Comparison of ENCODE assay signal across 7 cellular contexts in genomic region chr4:54127660-54128059, GRCh38.
"Had no signal": no experiment of that assay in that cellular context is flagged by ENCODE, and none has a peak within 500 bp of the region (broad histone marks: within the 10 kb centered on the region; RNA-seq: fewer than 3 reads in every experiment).

No MANE protein-coding gene starts in this region.

- DNase-seq: GF-D8 had no signal

- FAIRE-seq: G401.6, GM12878, GM12891, GM12892, GM18507, GM19239 had no signal

- H3K4me3 ChIP-seq: GM12878 had no signal

- ATAC-seq: GM12878 had no signal
